ENCODE assay signal across 15 cellular contexts in the genomic region with DNA sequence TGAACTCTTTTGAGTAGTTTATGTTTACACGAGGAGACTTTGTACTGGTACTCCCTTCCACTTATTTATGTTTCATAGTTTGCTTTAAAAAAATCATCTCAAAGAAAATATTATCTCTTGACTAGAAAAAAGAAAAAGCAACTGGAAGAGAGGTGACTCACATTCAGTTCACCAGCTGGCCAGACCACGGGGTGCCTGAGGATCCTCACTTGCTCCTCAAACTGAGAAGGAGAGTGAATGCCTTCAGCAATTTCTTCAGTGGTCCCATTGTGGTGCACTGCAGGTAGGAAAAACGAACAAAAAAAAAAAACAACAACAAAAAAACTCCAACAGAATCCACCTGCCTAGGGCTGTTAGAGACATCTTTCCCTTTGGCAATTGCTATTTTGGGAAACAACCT.
DNase-seq lines count a peak whose midpoint lies in the region; ATAC-seq, FAIRE-seq and TF ChIP-seq lines count a peak whose summit lies in the region.
"Had no signal": no experiment of that assay in that cellular context is flagged by ENCODE, and none has a peak within 500 bp of the region (broad histone marks: within the 10 kb centered on the region; RNA-seq: fewer than 3 reads in every experiment).

No MANE protein-coding gene starts in this region.

- H3K4me1 ChIP-seq in endodermal cell (ENCODE audit: control insufficient read depth, insufficient read depth, low read length) = no peaks in the 10 kb centered on the region
- H3K4me1 ChIP-seq in osteoblast (ENCODE audit: insufficient read depth, low read length) = peaks cover 7% of the 10 kb centered on the region
- H3K4me1 ChIP-seq: BLaER1 treated with 17β-estradiol and CSF1 and Interleukin-3, amounts not matched to agents 10 nM and 100 nM had no signal

- H3K27ac ChIP-seq in endodermal cell (ENCODE audit: low read depth, low read length) (no peak overlapping the region), osteoblast (ENCODE audit: low read depth, low read length) (no peak overlapping the region)
- H3K27ac ChIP-seq: BLaER1 treated with 17β-estradiol and CSF1 and Interleukin-3, amounts not matched to agents 10 nM and 100 nM had no signal

- H3K36me3 Mint-ChIP-seq in stimulated activated naive CD8-positive, alpha-beta T cell treated with anti-CD3 and anti-CD28 coated beads, Interleukin-15, Interleukin-2, amounts not matched to agents 100 ng/mL and 50 ng/mL, for 24 hours (ENCODE audit: low read depth) = peaks cover 66% of the 10 kb centered on the region
- no peaks in the 10 kb centered on the region for H3K36me3 Mint-ChIP-seq in endodermal cell (ENCODE audit: low read depth)

- H3K4me3 ChIP-seq in endodermal cell (ENCODE audit: low read length) (no peak overlapping the region), osteoblast (ENCODE audit: insufficient read depth, low read length) (no peak overlapping the region)
- H3K4me3 ChIP-seq: BLaER1 treated with 17β-estradiol and CSF1 and Interleukin-3, amounts not matched to agents 10 nM and 100 nM had no signal

- H3K4me2 ChIP-seq in osteoblast (ENCODE audit: insufficient read depth, low read length) = no peak overlapping the region
- H3K4me2 ChIP-seq: BLaER1 treated with 17β-estradiol and CSF1 and Interleukin-3, amounts not matched to agents 10 nM and 100 nM had no signal

- no peak overlapping the region for H3K9ac ChIP-seq in endodermal cell (ENCODE audit: extremely low read depth, low read length, poor library complexity, severe bottlenecking)
- H3K9ac ChIP-seq: BLaER1 treated with 17β-estradiol and CSF1 and Interleukin-3, amounts not matched to agents 10 nM and 100 nM had no signal

- no peaks in the 10 kb centered on the region for H3K79me2 ChIP-seq in osteoblast (ENCODE audit: insufficient read depth, low read length)

- H3K27ac Mint-ChIP-seq in stimulated activated naive CD8-positive, alpha-beta T cell treated with anti-CD3 and anti-CD28 coated beads, Interleukin-15, Interleukin-2, amounts not matched to agents 100 ng/mL and 50 ng/mL, for 24 hours = peak overlapping the region; percentile 10
- no peak overlapping the region for H3K27ac Mint-ChIP-seq in stimulated activated naive CD8-positive, alpha-beta T cell treated with anti-CD3 and anti-CD28 coated beads, Interleukin-15, amount 100 ng/mL, for 72 hours
- H3K27ac Mint-ChIP-seq in endodermal cell = no peak overlapping the region
- H3K27ac Mint-ChIP-seq: T-helper 1 cell treated with Interleukin-12 subunit alpha and Interleukin-12 subunit beta and Interleukin-4 antibody, amounts not matched to agents 30 μg/mL and 1 μg/mL, for 36 hours had no signal

- no peak overlapping the region for H2AFZ ChIP-seq in osteoblast (ENCODE audit: low read length)

- WGBS in endodermal cell (ENCODE audit: insufficient coverage in 1 of 2, insufficient read length in 1 of 2), 2 experiments = 49% methylated on average over 2 of the region's 3 CpGs; no CpG with 5 or more reads in 1 of the 2 experiments

- H3K9me3 ChIP-seq in endodermal cell (ENCODE audit: control insufficient read depth, low read length) = no peaks in the 10 kb centered on the region
- no peaks in the 10 kb centered on the region for H3K9me3 ChIP-seq in osteoblast (ENCODE audit: low read depth, low read length)

- peaks cover 60% of the 10 kb centered on the region for H3K4me1 Mint-ChIP-seq in stimulated activated naive CD8-positive, alpha-beta T cell treated with anti-CD3 and anti-CD28 coated beads, Interleukin-15, Interleukin-2, amounts not matched to agents 100 ng/mL and 50 ng/mL, for 24 hours (ENCODE audit: low read depth)
- peaks cover 48% of the 10 kb centered on the region for H3K4me1 Mint-ChIP-seq in stimulated activated naive CD8-positive, alpha-beta T cell treated with anti-CD3 and anti-CD28 coated beads, Interleukin-15, amount 100 ng/mL, for 72 hours
- no peaks in the 10 kb centered on the region for H3K4me1 Mint-ChIP-seq in endodermal cell

- H3K9me3 Mint-ChIP-seq in stimulated activated naive CD8-positive, alpha-beta T cell treated with anti-CD3 and anti-CD28 coated beads, Interleukin-15, Interleukin-2, amounts not matched to agents 100 ng/mL and 50 ng/mL, for 24 hours = peaks cover 8% of the 10 kb centered on the region
- H3K9me3 Mint-ChIP-seq in stimulated activated naive CD8-positive, alpha-beta T cell treated with anti-CD3 and anti-CD28 coated beads, Interleukin-15, amount 100 ng/mL, for 72 hours = peaks cover 13 to 16% of the 10 kb centered on the region in 2 donors
- H3K9me3 Mint-ChIP-seq in endodermal cell = peaks cover 1% of the 10 kb centered on the region
- H3K9me3 Mint-ChIP-seq: central memory CD8-positive, alpha-beta T cell had no signal

- no peaks in the 10 kb centered on the region for H3K27me3 ChIP-seq in endodermal cell (ENCODE audit: control insufficient read depth, insufficient read depth, low read length, poor library complexity, severe bottlenecking)
- no peaks in the 10 kb centered on the region for H3K27me3 ChIP-seq in osteoblast (ENCODE audit: insufficient read depth, low read length)
- H3K27me3 ChIP-seq: BLaER1 treated with 17β-estradiol and CSF1 and Interleukin-3, amounts not matched to agents 10 nM and 100 nM had no signal

- H3K27me3 Mint-ChIP-seq in stimulated activated naive CD8-positive, alpha-beta T cell treated with anti-CD3 and anti-CD28 coated beads, Interleukin-15, Interleukin-2, amounts not matched to agents 100 ng/mL and 50 ng/mL, for 24 hours = no peaks in the 10 kb centered on the region
- no peaks in the 10 kb centered on the region for H3K27me3 Mint-ChIP-seq in stimulated activated naive CD8-positive, alpha-beta T cell treated with anti-CD3 and anti-CD28 coated beads, Interleukin-15, amount 100 ng/mL, for 72 hours
- H3K27me3 Mint-ChIP-seq in endodermal cell (ENCODE audit: insufficient read depth) = no peaks in the 10 kb centered on the region
- H3K27me3 Mint-ChIP-seq: activated CD4-positive, alpha-beta T cell treated with anti-CD3 and anti-CD28 coated beads, Interleukin-2, amount 10 ng/mL, durations not matched to agents 24 days and 14 days; central memory CD8-positive, alpha-beta T cell had no signal

- no peak for TF ChIP-seq CTCF in endodermal cell (conservative IDR thresholded peaks at IDR 0.05)
- TF ChIP-seq CTCF in osteoblast (IDR thresholded peaks at IDR 0.05; ENCODE audit: extremely low read depth, low read depth, low read length) = no peak

- DNase-seq in stimulated activated naive CD8-positive, alpha-beta T cell treated with anti-CD3 and anti-CD28 coated beads, Interleukin-15, amount 100 ng/mL, for 72 hours = no peak
- DNase-seq in NCI-H146 treated with DMSO at 0.1 percent for 48 hours (lab: John Stamatoyannopoulos, UW; ENCODE audit: unreplicated experiment) (peak; percentile 20), endodermal cell (peak; percentile 60), osteoblast (ENCODE audit: insufficient read length, low spot score, missing footprints) (no peak), RCC 7860 (ENCODE audit: low spot score) (no peak)
- DNase-seq: activated CD4-positive, alpha-beta T cell treated with anti-CD3 and anti-CD28 coated beads, Interleukin-2, amount 10 ng/mL, durations not matched to agents 24 days and 14 days; activated gamma-delta T cell; head of caudate nucleus; NCI-H524 treated with DMSO at 0.1 percent for 48 hours; trophoblast cell had no signal

- H3K36me3 ChIP-seq in endodermal cell (ENCODE audit: control insufficient read depth, insufficient read depth, low read length) = no peaks in the 10 kb centered on the region
- no peaks in the 10 kb centered on the region for H3K36me3 ChIP-seq in osteoblast (ENCODE audit: insufficient read depth, low read length)

- H4K20me1 ChIP-seq in osteoblast (ENCODE audit: insufficient read depth, low read length) = no peaks in the 10 kb centered on the region

- no peak overlapping the region for H3K4me3 Mint-ChIP-seq in stimulated activated naive CD8-positive, alpha-beta T cell treated with anti-CD3 and anti-CD28 coated beads, Interleukin-15, Interleukin-2, amounts not matched to agents 100 ng/mL and 50 ng/mL, for 24 hours
- no peak overlapping the region for H3K4me3 Mint-ChIP-seq in stimulated activated naive CD8-positive, alpha-beta T cell treated with anti-CD3 and anti-CD28 coated beads, Interleukin-15, amount 100 ng/mL, for 72 hours
- no peak overlapping the region for H3K4me3 Mint-ChIP-seq in endodermal cell
- H3K4me3 Mint-ChIP-seq: activated CD4-positive, alpha-beta T cell treated with anti-CD3 and anti-CD28 coated beads, Interleukin-2, amount 10 ng/mL, durations not matched to agents 24 days and 14 days; central memory CD8-positive, alpha-beta T cell; T-helper 1 cell treated with Interleukin-12 subunit alpha and Interleukin-12 subunit beta and Interleukin-4 antibody, amounts not matched to agents 30 μg/mL and 1 μg/mL, for 36 hours had no signal

- no peak for ATAC-seq in stimulated activated naive CD8-positive, alpha-beta T cell treated with anti-CD3 and anti-CD28 coated beads, Interleukin-15, amount 100 ng/mL, for 72 hours
- ATAC-seq in HG02981 (IDR thresholded peaks at IDR 0.05; ENCODE audit: unreplicated experiment) = no peak

- FAIRE-seq in RCC 7860 (lab: Jason Lieb, UNC) = no peak

Comparison
In these comparisons a context has a peak if more than half of its experiments do, and no peak if none do; other contexts are left out.
1. DNase-seq: peak in NCI-H146 treated with DMSO at 0.1 percent for 48 hours (single experiment) and endodermal cell (single experiment); none in stimulated activated naive CD8-positive, alpha-beta T cell treated with anti-CD3 and anti-CD28 coated beads, Interleukin-15, amount 100 ng/mL, for 72 hours (0 of 2), osteoblast (single experiment) and RCC 7860 (single experiment).